ENCODE assay signal across 12 cellular contexts in genomic region chr16:56551796-56552738, GRCh38. TPM values are rescaled to one million over a fixed set of nuclear protein-coding genes. Genes with fewer than 3 reads are reported as not detected.
A peak's percentile ranks its signal among the peaks of the same experiment; 100 is the strongest.
DNase-seq lines count a peak whose midpoint lies in the region; ATAC-seq and TF ChIP-seq lines count a peak whose summit lies in the region.
"Had no signal": no experiment of that assay in that cellular context is flagged by ENCODE, and none has a peak within 500 bp of the region (broad histone marks: within the 10 kb centered on the region; RNA-seq: fewer than 3 reads in every experiment).

No MANE protein-coding gene starts in this region.

- no peaks in the 10 kb centered on the region for H3K9me3 ChIP-seq in PC-3 (ENCODE audit: low read length)
- no peaks in the 10 kb centered on the region for H3K9me3 ChIP-seq in cardiac muscle cell (ENCODE audit: low read depth)
- H3K9me3 ChIP-seq in parathyroid adenoma (ENCODE audit: control insufficient read depth, low read length) = no peaks in the 10 kb centered on the region
- no peaks in the 10 kb centered on the region for H3K9me3 ChIP-seq in colonic mucosa
- H3K9me3 ChIP-seq: ovary had no signal

- no peak overlapping the region for H3K27ac ChIP-seq in PC-3 (ENCODE audit: low read length)
- peak overlapping the region; percentile 23 for H3K27ac ChIP-seq in cardiac muscle cell
- no peak overlapping the region for H3K27ac ChIP-seq in parathyroid adenoma
- no peak overlapping the region for H3K27ac ChIP-seq in colonic mucosa
- H3K27ac ChIP-seq: ovary had no signal

- H3K36me3 ChIP-seq in PC-3 (ENCODE audit: low read depth, low read length) (no peaks in the 10 kb centered on the region), cardiac muscle cell (no peaks in the 10 kb centered on the region), parathyroid adenoma (ENCODE audit: control insufficient read depth, insufficient read depth, low read length) (no peaks in the 10 kb centered on the region), colonic mucosa (no peaks in the 10 kb centered on the region)
- H3K36me3 ChIP-seq: ovary had no signal

- TF ChIP-seq CTCF in GM12865 (IDR thresholded peaks at IDR 0.05; ENCODE audit: insufficient read depth, low read depth, low read length, missing control alignments) = no peak
- no peak for TF ChIP-seq CTCF in PC-3 (conservative IDR thresholded peaks at IDR 0.05; ENCODE audit: low read depth, low read length)
- TF ChIP-seq CTCF in cardiac muscle cell (IDR thresholded peaks at IDR 0.05; ENCODE audit: low read depth, low read length) = no peak
- TF ChIP-seq CTCF in parathyroid adenoma (IDR thresholded peaks at IDR 0.05) = no peak
- TF ChIP-seq CTCF in colonic mucosa (IDR thresholded peaks at IDR 0.05) = no peak

- DNase-seq in GM12865 (ENCODE audit: low read depth) (peak; percentile 22), PC-3 (no peak), cardiac muscle cell (ENCODE audit: low read depth in 1 of 2, low spot score in 1 of 2) (peak in 1 of 2 donors; percentile 18), colonic mucosa (no peak), activated gamma-delta T cell (lab: John Stamatoyannopoulos, UW) (no peak), D341Med (ENCODE audit: low spot score) (no peak)
- DNase-seq: activated CD8-positive, alpha-beta memory T cell treated with anti-CD3 and anti-CD28 coated beads, Interleukin-2, amount 10 ng/mL, durations not matched to agents 7 days and 5 days; cortex of kidney; SW 1271 had no signal

- no peaks in the 10 kb centered on the region for H3K79me2 ChIP-seq in PC-3 (ENCODE audit: low read length)
- H3K79me2 ChIP-seq in parathyroid adenoma = no peaks in the 10 kb centered on the region

- no peak overlapping the region for H3K4me3 ChIP-seq in GM12865 (ENCODE audit: low read depth, low read length)
- H3K4me3 ChIP-seq in PC-3 (ENCODE audit: low read length) = no peak overlapping the region
- H3K4me3 ChIP-seq in cardiac muscle cell = no peak overlapping the region
- no peak overlapping the region for H3K4me3 ChIP-seq in parathyroid adenoma (ENCODE audit: low read depth, low read length)
- no peak overlapping the region for H3K4me3 ChIP-seq in colonic mucosa
- H3K4me3 ChIP-seq: ovary had no signal

- intact Hi-C loops in PC-3 (cut with micrococcal nuclease) = no loop called here
- intact Hi-C loops in colonic mucosa (cut with DNase I) = no loop called here

- ATAC-seq in PC-3 (peak; percentile 82), GM18517 (IDR thresholded peaks at IDR 0.05; ENCODE audit: unreplicated experiment) (no peak)
- ATAC-seq: activated CD8-positive, alpha-beta memory T cell treated with anti-CD3 and anti-CD28 coated beads, Interleukin-2, amount 10 ng/mL, durations not matched to agents 7 days and 5 days had no signal

- H3K9ac ChIP-seq in PC-3 (ENCODE audit: low read length) (no peak overlapping the region), parathyroid adenoma (no peak overlapping the region), colonic mucosa (ENCODE audit: low read depth in 2 of 2, low read length in 2 of 2) (no peak overlapping the region)

- H3K27me3 ChIP-seq in PC-3 (ENCODE audit: low read length) (no peaks in the 10 kb centered on the region), cardiac muscle cell (peaks cover 4% of the 10 kb centered on the region), parathyroid adenoma (ENCODE audit: control insufficient read depth, insufficient read depth, low read length) (no peaks in the 10 kb centered on the region), colonic mucosa (no peaks in the 10 kb centered on the region)
- H3K27me3 ChIP-seq: ovary had no signal

- H3F3A ChIP-seq in PC-3 (ENCODE audit: low read length, unreplicated experiment) = no peaks in the 10 kb centered on the region

- H3K9me2 ChIP-seq in PC-3 (replicated peaks; ENCODE audit: low read length) = no peaks in the 10 kb centered on the region

- H4K20me1 ChIP-seq in PC-3 (ENCODE audit: low read length) = no peaks in the 10 kb centered on the region

- H3K4me1 ChIP-seq in PC-3 (ENCODE audit: insufficient read depth, low read length) (peaks cover 10% of the 10 kb centered on the region), cardiac muscle cell (ENCODE audit: low read depth) (peaks cover 13% of the 10 kb centered on the region), parathyroid adenoma (peaks cover 4% of the 10 kb centered on the region), colonic mucosa (no peaks in the 10 kb centered on the region)

- H3K4me2 ChIP-seq in PC-3 (ENCODE audit: low read length) (no peak overlapping the region), parathyroid adenoma (ENCODE audit: low read length) (no peak overlapping the region)

- no peak overlapping the region for H2AFZ ChIP-seq in PC-3 (ENCODE audit: low read length)
- H2AFZ ChIP-seq in parathyroid adenoma = peak overlapping the region; percentile 51

- CTCF ChIA-PET in PC-3 (lab: Charles Lee) = no interaction called here

- POLR2A ChIA-PET in PC-3 (lab: Charles Lee; ENCODE audit: unreplicated experiment) = no interaction called here

- BruUV-seq in PC-3 (replicated peaks; lab: Mats Ljungman, UMichigan) = no TSS peak

RNA-seq across cellular contexts. Expression of gene MT4, which starts 12.8 kb away (rescaled TPM):
- not detected in 2 replicates for total RNA-seq in PC-3 (2014; rRNA removed)
- total RNA-seq in cardiac muscle cell = not detected in 2 replicates
- polyA plus RNA-seq in cardiac muscle cell = not detected in 2 replicates
- total RNA-seq in colonic mucosa = not detected
- total RNA-seq: activated CD8-positive, alpha-beta memory T cell treated with anti-CD3 and anti-CD28 coated beads, Interleukin-2, amount 10 ng/mL, durations not matched to agents 7 days and 5 days; ovary had no signal
- polyA plus RNA-seq: ovary had no signal

RNA-seq across cellular contexts. Expression of gene BBS2, which starts 32.2 kb away (rescaled TPM):
- total RNA-seq in PC-3 (2014; rRNA removed) = 17.6 and 19.2 TPM in 2 replicates
- 31.9 and 32.8 TPM in 2 replicates for total RNA-seq in cardiac muscle cell
- 50.4 and 64.7 TPM in 2 replicates for polyA plus RNA-seq in cardiac muscle cell
- total RNA-seq in colonic mucosa = 10 to 100 TPM; 22.5 to 32.1 TPM

RNA-seq across cellular contexts. Expression of gene MT3, which starts 37.3 kb away (rescaled TPM):
- total RNA-seq in PC-3 (2014; rRNA removed) (not detected in 2 replicates), cardiac muscle cell (not detected in 2 replicates), colonic mucosa (1 to 10 TPM; 3.6 to 4.0 TPM)
- 1.0 TPM in 1 of 2 replicates, not detected in the other for polyA plus RNA-seq in cardiac muscle cell

RNA-seq across cellular contexts. Expression of gene MT2A, which starts 56.3 kb away (rescaled TPM):
- total RNA-seq in PC-3 (2014; rRNA removed) = 683 and 758 TPM in 2 replicates
- 0.28 TPM in 1 of 2 replicates, not detected in the other for total RNA-seq in cardiac muscle cell
- polyA plus RNA-seq in cardiac muscle cell = 1.6 and 2.1 TPM in 2 replicates
- total RNA-seq in colonic mucosa = 100 to 1,000 TPM; 239 to 320 TPM
